Comparison of ENCODE assay signal across 1 cellular context in the genomic region with DNA sequence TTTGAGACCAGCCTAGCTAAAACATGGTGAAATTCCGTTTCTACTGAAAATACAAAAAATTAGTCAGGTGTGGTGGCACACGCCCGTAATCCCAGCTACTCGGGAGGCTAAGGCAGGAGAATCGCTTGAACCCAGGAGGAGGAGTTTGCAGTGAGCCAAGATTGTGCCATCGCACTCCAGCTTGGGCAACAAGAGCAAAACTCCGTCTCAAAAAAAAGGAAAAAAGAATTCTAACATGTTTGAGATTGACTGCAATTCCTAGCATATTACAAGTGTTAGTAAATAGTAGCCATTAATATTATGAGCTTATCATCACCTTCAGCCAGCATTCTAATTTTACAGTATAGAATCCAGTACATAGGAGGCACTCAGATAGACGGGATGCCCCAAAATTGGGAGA.
A peak's percentile ranks its signal among the peaks of the same experiment; 100 is the strongest.
TF ChIP-seq lines count a peak whose summit lies in the region.
"Not testable (repeated sequence)": the region's sequence is repeated elsewhere in the genome, so short reads cannot be mapped to it uniquely, and the experiment has no call there.

No MANE protein-coding gene starts in this region.

TF ChIP-seq in K562, 482 proteins besides CTCF, POLR2A, EP300 and RAD21:
- TF ChIP-seq CEBPG (CRISPR knock-in tag; IDR thresholded peaks at IDR 0.05): not testable (repeated sequence)
- TF ChIP-seq CEBPG (tag; conservative IDR thresholded peaks at IDR 0.05 in 1 of 2, IDR thresholded peaks at IDR 0.05 in 1 of 2) (peak in 1 of 2 experiments; percentile 43; a peak in 1 of 4 replicates), CEBPB (tag; IDR thresholded peaks at IDR 0.05) (peak; percentile 84)
